ENCODE assay signal across 8 cellular contexts in the genomic region with DNA sequence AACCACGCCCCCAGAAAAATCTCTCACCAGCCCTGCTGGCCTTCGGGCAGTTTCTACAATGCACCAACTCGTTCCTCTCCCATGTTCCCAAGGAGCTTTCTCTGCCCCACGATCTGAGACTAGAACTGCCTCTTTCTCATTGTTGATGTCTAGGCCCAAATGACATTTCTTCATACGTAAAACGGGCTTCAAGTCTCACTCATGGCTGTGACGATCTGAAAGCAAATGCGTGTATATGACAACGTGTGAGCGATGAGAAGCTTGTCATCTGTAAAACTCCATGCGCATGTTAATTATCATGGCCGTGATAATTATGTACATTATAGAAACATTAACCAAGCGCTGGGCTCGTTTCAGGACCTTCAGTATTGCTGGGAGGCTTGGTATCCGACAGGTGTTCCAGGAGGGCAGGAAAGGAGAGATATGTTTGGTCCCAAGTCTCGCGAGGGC. TPM values are rescaled to one million over a fixed set of nuclear protein-coding genes. Genes with fewer than 3 reads are reported as not detected.
DNase-seq lines count a peak whose midpoint lies in the region; ATAC-seq, FAIRE-seq and TF ChIP-seq lines count a peak whose summit lies in the region.

No MANE protein-coding gene starts in this region.

- TF ChIP-seq CTCF in right atrium auricular region (IDR thresholded peaks at IDR 0.05) (no peak), GM12878 (IDR thresholded peaks at IDR 0.05 in 2 of 3, conservative IDR thresholded peaks at IDR 0.05 in 1 of 3; ENCODE audit: control insufficient read depth in 2 of 3, extremely low read depth in 1 of 3, insufficient read depth in 1 of 3, low read depth in 3 of 3, low read length in 3 of 3) (no peak), vagina (IDR thresholded peaks at IDR 0.05) (no peak)

- peak overlapping the region; percentile 58 to 71 for H3K4me3 ChIP-seq in right atrium auricular region
- H3K4me3 ChIP-seq in GM12878 = peak overlapping the region; percentile 18; the same call in 1 of the 2 replicates
- H3K4me3 ChIP-seq in mucosa of stomach (ENCODE audit: low read length) = no peak overlapping the region
- H3K4me3 ChIP-seq in vagina = peak overlapping the region; percentile 41 to 60

- DNase-seq in right atrium auricular region (ENCODE audit: low spot score) (no peak), Right ventricle myocardium superior (no peak), GM12878 (ENCODE audit: low read depth, low spot score) (no peak), vagina (ENCODE audit: extremely low spot score in 2 of 2) (no peak), SIG-M5 (lab: John Stamatoyannopoulos, UW) (no peak)

- H3K9me3 ChIP-seq in right atrium auricular region (no peaks in the 10 kb centered on the region), GM12878 (replicated peaks; ENCODE audit: control insufficient read depth, insufficient read depth, low read length) (no peaks in the 10 kb centered on the region), mucosa of stomach (ENCODE audit: control insufficient read depth, low read length) (no peaks in the 10 kb centered on the region), vagina (no peaks in the 10 kb centered on the region)

- H3K36me3 ChIP-seq in right atrium auricular region (no peaks in the 10 kb centered on the region), GM12878 (ENCODE audit: control insufficient read depth in 2 of 2, insufficient read depth in 2 of 2, low read length in 1 of 2) (peaks cover 0 to 5% of the 10 kb centered on the region in 2 experiments; a peak in 2 of 4 replicates), mucosa of stomach (ENCODE audit: control insufficient read depth, insufficient read depth, low read length) (no peaks in the 10 kb centered on the region), vagina (peaks cover 0 to 4% of the 10 kb centered on the region in 2 donors)

- POLR2A ChIA-PET in GM12878 (lab: Charles Lee) = interaction anchor here (0.6 to 1.6 kb wide), 4 partner anchors 11 to 513 kb away, joined by 3 to 9 read pairs (median 4); no protein-coding TSS in a partner anchor

- no peak for FAIRE-seq in GM12878 (lab: Jason Lieb, UNC)

- H3K9ac ChIP-seq in GM12878 (ENCODE audit: control insufficient read depth, insufficient read depth, low read length) = no peak overlapping the region
- H3K9ac ChIP-seq in mucosa of stomach (ENCODE audit: low read length) = peak overlapping the region; percentile 23

- WGBS in GM12878 (ENCODE audit: insufficient coverage, insufficient replicate concordance, low lambda C conversion rate, missing lambda C conversion rate) = 59% methylated on average over 17 of the region's 17 CpGs

- ATAC-seq in Right ventricle myocardium superior (ENCODE audit: poor library complexity) = no peak
- no peak for ATAC-seq in GM12878
- no peak for ATAC-seq in HG03457 (IDR thresholded peaks at IDR 0.05; ENCODE audit: unreplicated experiment)
- no peak for ATAC-seq in GM18498 (IDR thresholded peaks at IDR 0.05; ENCODE audit: unreplicated experiment)

- H3K79me2 ChIP-seq in GM12878 (ENCODE audit: control insufficient read depth, insufficient read depth, low read length) = no peaks in the 10 kb centered on the region

- RAD21 ChIA-PET in GM12878 (lab: Charles Lee; ENCODE audit: unreplicated experiment) = interaction anchor here (0.7 to 2.8 kb wide), 23 partner anchors 10 to 449 kb away, joined by 3 to 28 read pairs (median 4); a partner anchor contains a TSS

- no peaks in the 10 kb centered on the region for H4K20me1 ChIP-seq in GM12878 (ENCODE audit: control insufficient read depth, insufficient read depth)

- TF ChIP-seq POLR2A in GM12878 (IDR thresholded peaks at IDR 0.05; ENCODE audit: low read depth, low read length) (no peak), vagina (IDR thresholded peaks at IDR 0.05) (no peak)

- peak overlapping the region; percentile 73 for H2AFZ ChIP-seq in GM12878 (ENCODE audit: control insufficient read depth, low read depth, low read length)

- intact Hi-C loops in Right ventricle myocardium superior (cut with DNase I) = loop anchor here (5.0 kb wide), 1 partner anchor 87 kb away; a partner anchor contains a TSS
- intact Hi-C loops in GM12878 (cut with micrococcal nuclease; ENCODE audit: unreplicated experiment) = loop anchor here (2.0 to 5.0 kb wide), 3 partner anchors 112 to 220 kb away; no protein-coding TSS in a partner anchor
- intact Hi-C loops in vagina (cut with DNase I) = no loop called here

- CTCF ChIA-PET in GM12878 (lab: Yijun Ruan, JAX) = interaction anchor here (0.6 to 5.8 kb wide), 37 partner anchors 9 to 1176 kb away, joined by 3 to 69 read pairs (median 4); no protein-coding TSS in a partner anchor

- H3K4me1 ChIP-seq in right atrium auricular region (peaks cover 0 to 14% of the 10 kb centered on the region in 2 donors), GM12878 (ENCODE audit: control insufficient read depth, insufficient read depth, low read length) (peaks cover 9% of the 10 kb centered on the region), mucosa of stomach (ENCODE audit: control insufficient read depth, insufficient read depth, low read length) (peaks cover 22% of the 10 kb centered on the region), vagina (peaks cover 34% of the 10 kb centered on the region)

- in situ Hi-C loops in GM12878 (cut with MboI) = no loop called here

- peak overlapping the region; percentile 56; the same call in 1 of the 2 replicates for H3K4me2 ChIP-seq in GM12878 (ENCODE audit: control insufficient read depth, insufficient read depth)

- TF ChIP-seq RAD21 in GM12878 (IDR thresholded peaks at IDR 0.05; ENCODE audit: insufficient read depth, low read depth, low read length) = no peak

- SMC1A ChIA-PET in GM12878 (lab: Charles Lee; ENCODE audit: uncharacterized antibody, unreplicated experiment) = interaction anchor here (0.5 to 9.8 kb wide), 12 partner anchors 10 to 1606 kb away, joined by 3 to 63 read pairs (median 4); no protein-coding TSS in a partner anchor

- peak overlapping the region; percentile 15 to 32 for H3K27ac ChIP-seq in right atrium auricular region
- no peak overlapping the region for H3K27ac ChIP-seq in GM12878 (ENCODE audit: control insufficient read depth, insufficient read depth)
- peak overlapping the region; percentile 20 for H3K27ac ChIP-seq in vagina

- TF ChIP-seq EP300 in GM12878 (IDR thresholded peaks at IDR 0.05; ENCODE audit: borderline replicate concordance in 1 of 2, control insufficient read depth in 1 of 2, low read depth in 2 of 2, low read length in 2 of 2) = no peak

- no peaks in the 10 kb centered on the region for H3K27me3 ChIP-seq in right atrium auricular region
- H3K27me3 ChIP-seq in GM12878 (replicated peaks in 1 of 2; ENCODE audit: control insufficient read depth in 2 of 2, insufficient read depth in 2 of 2, low read length in 1 of 2) = no peaks in the 10 kb centered on the region
- H3K27me3 ChIP-seq in mucosa of stomach (ENCODE audit: control insufficient read depth, insufficient read depth, low read length) = no peaks in the 10 kb centered on the region
- H3K27me3 ChIP-seq in vagina = no peaks in the 10 kb centered on the region

- no TSS peak for BruUV-seq in GM12878 (replicated peaks; lab: Mats Ljungman, UMichigan)

RNA-seq across cellular contexts. Expression of a gene that starts 0.7 kb away (rescaled TPM):
- total RNA-seq in right atrium auricular region (10 to 100 TPM; 34.8 to 43.3 TPM), Right ventricle myocardium superior (31.8 TPM), GM12878 (2014; rRNA removed) (4.7 and 6.0 TPM in 2 replicates), GM12878 (2014; rRNA removed; fragmentation: Illumina TruSeq; extraction: Trizol) (3.1 and 3.6 TPM in 2 replicates), GM12878 (2021) (5.7 and 6.2 TPM in 2 replicates), vagina (21.1 TPM)
- 42.4 and 44.7 TPM in 2 replicates for total RNA-seq in GM12878 (2013; cell fraction: nucleolus; rRNA removed)
- polyA plus RNA-seq in GM12878 (2011; ENCODE audit: low read depth) = 7.6 TPM
- polyA plus RNA-seq in GM12878 (2011; rRNA removed) (6.6 and 8.9 TPM in 2 replicates), GM12878 (2014; fragmentation: Illumina TruSeq; extraction: Trizol) (3.4 and 3.7 TPM in 2 replicates), GM12878 (2014; fragmentation: Nextera tagmentation; extraction: Ambion mirVana) (1 to 10 TPM; 2.1 TPM), GM12878 (2014; rRNA removed) (3.5 and 3.7 TPM in 2 replicates), GM12878 (2016; fragmentation: Nextera tagmentation; extraction: Ambion mirVana) (1 to 10 TPM; 8.8 to 9.4 TPM)
- 9.9 TPM in 2 replicates for polyA plus RNA-seq in GM12878 (2011; cell fraction: cytosol; rRNA removed)
- polyA plus RNA-seq in GM12878 (2011; cell fraction: nucleus; rRNA removed) = 6.8 and 8.5 TPM in 2 replicates
- polyA plus RNA-seq in GM12878 (2012) = 8.9 and 10.2 TPM in 2 replicates
- 17.8 and 20.5 TPM in 2 replicates for polyA minus RNA-seq in GM12878 (2011; rRNA and poly(A)+ RNA removed)
- polyA minus RNA-seq in GM12878 (2011; cell fraction: cytosol; rRNA and poly(A)+ RNA removed) = 2.0 and 2.9 TPM in 2 replicates
- polyA minus RNA-seq in GM12878 (2011; cell fraction: nucleus; rRNA and poly(A)+ RNA removed) = 6.5 and 10.4 TPM in 2 replicates

RNA-seq across cellular contexts. Expression of a gene that starts 1.3 kb away (rescaled TPM):
- total RNA-seq in right atrium auricular region (1 to 10 TPM; 2.0 to 3.6 TPM), Right ventricle myocardium superior (5.6 TPM), GM12878 (2014; rRNA removed) (0.05 and 0.28 TPM in 2 replicates), GM12878 (2014; rRNA removed; fragmentation: Illumina TruSeq; extraction: Trizol) (0.22 and 0.69 TPM in 2 replicates), GM12878 (2021) (0.13 and 0.36 TPM in 2 replicates), vagina (4.2 TPM)
- 1.2 and 1.7 TPM in 2 replicates for total RNA-seq in GM12878 (2013; cell fraction: nucleolus; rRNA removed)
- 2.6 TPM for polyA plus RNA-seq in GM12878 (2011; ENCODE audit: low read depth)
- polyA plus RNA-seq in GM12878 (2011; rRNA removed) (1.6 TPM in 2 replicates), GM12878 (2014; fragmentation: Illumina TruSeq; extraction: Trizol) (0.17 and 0.71 TPM in 2 replicates), GM12878 (2014; fragmentation: Nextera tagmentation; extraction: Ambion mirVana) (under 1 TPM; 0.35 to 0.76 TPM), GM12878 (2014; rRNA removed) (0.29 and 0.81 TPM in 2 replicates), GM12878 (2016; fragmentation: Nextera tagmentation; extraction: Ambion mirVana) (1 to 10 TPM; 1.5 to 2.6 TPM)
- polyA plus RNA-seq in GM12878 (2011; cell fraction: cytosol; rRNA removed) = 0.70 and 0.78 TPM in 2 replicates
- polyA plus RNA-seq in GM12878 (2011; cell fraction: nucleus; rRNA removed) = 0.52 and 1.3 TPM in 2 replicates
- 2.1 and 2.6 TPM in 2 replicates for polyA plus RNA-seq in GM12878 (2012)
- polyA minus RNA-seq in GM12878 (2011; rRNA and poly(A)+ RNA removed) = 0.46 and 1.9 TPM in 2 replicates
- 1.2 TPM in 1 of 2 replicates, not detected in the other for polyA minus RNA-seq in GM12878 (2011; cell fraction: cytosol; rRNA and poly(A)+ RNA removed)
- polyA minus RNA-seq in GM12878 (2011; cell fraction: nucleus; rRNA and poly(A)+ RNA removed) = 1.1 and 1.7 TPM in 2 replicates
